Comparison of ENCODE assay signal across 8 cellular contexts in the genomic region with DNA sequence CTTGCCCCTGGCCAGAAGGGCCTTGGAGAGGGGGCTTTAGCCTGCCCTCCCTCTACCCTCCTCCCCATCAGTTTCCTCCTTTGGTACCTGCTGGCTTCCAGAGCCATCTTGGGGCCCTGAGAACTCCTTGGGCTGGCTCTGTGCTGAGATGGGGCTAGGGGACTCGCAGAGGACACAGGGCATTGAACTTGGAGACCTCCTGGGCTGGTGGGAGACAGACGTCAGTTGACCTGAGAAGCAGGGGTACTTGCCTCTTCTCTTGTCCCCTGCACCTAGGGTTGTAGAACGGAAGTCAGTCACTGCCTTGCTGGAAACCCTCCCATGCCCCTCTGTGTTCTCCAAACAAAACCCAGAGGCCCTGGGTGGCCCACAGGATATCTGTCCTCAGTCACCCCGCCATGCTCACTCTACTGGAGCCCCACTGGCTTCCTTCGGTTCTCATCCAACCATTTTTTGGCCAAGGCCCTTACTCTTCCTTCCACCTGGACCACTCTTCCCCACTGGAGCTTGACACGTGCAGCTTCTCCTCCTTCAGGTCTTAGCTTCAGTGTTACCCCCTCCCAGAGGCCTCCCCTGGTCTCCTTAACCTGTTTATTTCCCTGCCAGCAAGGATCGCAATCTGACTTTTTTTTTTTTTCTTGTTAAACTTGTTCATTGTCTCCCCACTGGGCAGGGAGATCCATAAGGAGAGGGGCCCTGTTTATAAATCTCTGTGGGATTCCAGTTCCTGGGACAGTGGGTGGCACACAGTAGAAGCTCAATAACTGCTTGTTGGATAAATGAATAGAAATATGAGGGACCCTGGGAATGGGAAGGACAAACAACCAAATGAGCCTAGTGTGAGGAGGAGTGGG. TPM values are rescaled to one million over a fixed set of nuclear protein-coding genes. Genes with fewer than 3 reads are reported as not detected.
A peak's percentile ranks its signal among the peaks of the same experiment; 100 is the strongest.
DNase-seq lines count a peak whose midpoint lies in the region; ATAC-seq and TF ChIP-seq lines count a peak whose summit lies in the region.

No MANE protein-coding gene starts in this region.

- no peaks in the 10 kb centered on the region for H3K27me3 ChIP-seq in CD4-positive, alpha-beta T cell (ENCODE audit: control insufficient read depth, insufficient read depth, low read length)
- H3K27me3 ChIP-seq in KMS-11 (ENCODE audit: insufficient read depth, low read depth) (no peaks in the 10 kb centered on the region), ascending aorta (no peaks in the 10 kb centered on the region), testis (no peaks in the 10 kb centered on the region)

- H3K9me3 ChIP-seq in CD4-positive, alpha-beta T cell (ENCODE audit: control insufficient read depth, low read length), result no peaks in the 10 kb centered on the region
- H3K9me3 ChIP-seq in ascending aorta, result no peaks in the 10 kb centered on the region
- no peaks in the 10 kb centered on the region for H3K9me3 ChIP-seq in testis

- POLR2A ChIA-PET in CD4-positive, alpha-beta T cell (lab: Charles Lee), result interaction anchor here (0.7 to 2.3 kb wide), 3 partner anchors 28 to 53 kb away, joined by 3 to 10 read pairs (median 4); no protein-coding TSS in a partner anchor

- peak in 2 of 10 experiments; percentile 9 to 19 for DNase-seq in CD4-positive, alpha-beta T cell
- peak; percentile 52 for DNase-seq in GM20000 (ENCODE audit: low spot score)
- DNase-seq in ascending aorta (ENCODE audit: low spot score in 2 of 2), result no peak
- no peak for DNase-seq in lower leg skin (ENCODE audit: low spot score in 2 of 2)
- DNase-seq in testis, result no peak
- DNase-seq in SW480 (ENCODE audit: low spot score), result no peak

- no peaks in the 10 kb centered on the region for H4K20me1 ChIP-seq in KMS-11 (ENCODE audit: insufficient read depth)

- peaks cover 60% of the 10 kb centered on the region for H3K36me3 Mint-ChIP-seq in CD4-positive, alpha-beta T cell (ENCODE audit: low read depth)

- no peaks in the 10 kb centered on the region for H3K9me3 Mint-ChIP-seq in CD4-positive, alpha-beta T cell

- H3K4me1 ChIP-seq in KMS-11 (ENCODE audit: low read depth, poor library complexity, severe bottlenecking), result peaks cover 29% of the 10 kb centered on the region
- peaks cover 0 to 13% of the 10 kb centered on the region in 2 donors for H3K4me1 ChIP-seq in ascending aorta
- peaks cover 11% of the 10 kb centered on the region for H3K4me1 ChIP-seq in testis

- H3K4me2 ChIP-seq in KMS-11, result peak overlapping the region; percentile 80

- H2AFZ ChIP-seq in KMS-11 (ENCODE audit: low read depth), result peak overlapping the region; percentile 60

- H3K4me3 ChIP-seq in KMS-11 (IDR thresholded peaks at IDR 0.05; ENCODE audit: insufficient read depth, low read depth, low read length) (no peak overlapping the region), ascending aorta (peak overlapping the region; percentile 87 to 90), lower leg skin (ENCODE audit: low read depth, poor library complexity, severe bottlenecking) (peak overlapping the region; percentile 89), testis (peak overlapping the region; percentile 88 to 100)

- H3K27ac Mint-ChIP-seq in CD4-positive, alpha-beta T cell, result peak overlapping the region; percentile 91

- H3K4me3 Mint-ChIP-seq in CD4-positive, alpha-beta T cell, result peak overlapping the region; percentile 95

- TF ChIP-seq POLR2A in lower leg skin (IDR thresholded peaks at IDR 0.05), result no peak
- no peak for TF ChIP-seq POLR2A in testis (IDR thresholded peaks at IDR 0.05)

- TF ChIP-seq CTCF in CD4-positive, alpha-beta T cell (IDR thresholded peaks at IDR 0.05), result no peak
- TF ChIP-seq CTCF in GM20000 (IDR thresholded peaks at IDR 0.05; ENCODE audit: extremely low read depth, missing control alignments) (no peak), KMS-11 (conservative IDR thresholded peaks at IDR 0.05; ENCODE audit: low read depth, low read length) (no peak), ascending aorta (IDR thresholded peaks at IDR 0.05) (no peak), lower leg skin (IDR thresholded peaks at IDR 0.05) (no peak), testis (IDR thresholded peaks at IDR 0.05) (no peak)

- intact Hi-C loops in CD4-positive, alpha-beta T cell (cut with DNase I, micrococcal nuclease), result loop anchor here in 1 of 2 experiments (5.0 kb wide), 2 partner anchors 82 to 1693 kb away; partner anchors contain the start of genes SOX12 and STK35
- intact Hi-C loops in ascending aorta (cut with DNase I) (loop anchor here (1.0 to 5.0 kb wide), 4 partner anchors 53 to 423 kb away; partner anchors contain the start of genes CSNK2A1, FAM110A, NRSN2 and TBC1D20), lower leg skin (cut with DNase I; ENCODE audit: low total_unique reads) (no loop called here), testis (cut with DNase I; ENCODE audit: low total_unique reads) (no loop called here)

- H3K9ac ChIP-seq in KMS-11, result peak overlapping the region; percentile 76

- no peaks in the 10 kb centered on the region for H3K36me3 ChIP-seq in KMS-11 (ENCODE audit: insufficient read depth)
- H3K36me3 ChIP-seq in ascending aorta, result peaks cover 3 to 9% of the 10 kb centered on the region in 2 donors
- H3K36me3 ChIP-seq in testis (ENCODE audit: low read depth, missing control alignments), result no peaks in the 10 kb centered on the region

- no peaks in the 10 kb centered on the region for H3K27me3 Mint-ChIP-seq in CD4-positive, alpha-beta T cell

- H3K27ac ChIP-seq in CD4-positive, alpha-beta T cell (ENCODE audit: low read depth, low read length), result peak overlapping the region; percentile 76
- H3K27ac ChIP-seq in KMS-11 (0 out of 2 replicates have a peak overlapping the region, but pooled peaks have one; percentile 55), ascending aorta (peak overlapping the region; percentile 90 to 95), testis (peak overlapping the region; percentile 95 to 96)

- ATAC-seq in CD4-positive, alpha-beta T cell (ENCODE audit: poor library complexity), result peak; percentile 7
- no peak for ATAC-seq in HG02973 (IDR thresholded peaks at IDR 0.05; ENCODE audit: unreplicated experiment)

- CTCF ChIA-PET in CD4-positive, alpha-beta T cell (lab: Charles Lee), result no interaction called here

- peaks cover 10% of the 10 kb centered on the region; the same call in 1 of the 2 replicates for H3K79me2 ChIP-seq in KMS-11 (ENCODE audit: insufficient read depth, low read depth)

- peaks cover 55% of the 10 kb centered on the region for H3K4me1 Mint-ChIP-seq in CD4-positive, alpha-beta T cell (ENCODE audit: low read depth)

- 7 to 8% methylated on average over 5 to 7 of the region's 7 CpGs for WGBS in lower leg skin, 2 donors
- 8 to 13% methylated on average over 7 of the region's 7 CpGs for WGBS in testis, 2 donors

RNA-seq across cellular contexts. Expression of gene RBCK1, which starts 1.0 kb away (rescaled TPM):
- total RNA-seq in CD4-positive, alpha-beta T cell, result 10 to 100 TPM; 53.3 to 57.3 TPM
- 123 TPM for total RNA-seq in ascending aorta
- total RNA-seq in lower leg skin, result 10 to 100 TPM; 65.2 to 90.1 (median 77.1) TPM
- 10 to 100 TPM; 87.2 to 93.7 TPM for total RNA-seq in testis
- polyA plus RNA-seq in testis (ENCODE audit: insufficient read depth, low read depth, low replicate concordance), result 77.8 TPM

RNA-seq across cellular contexts. Expression of gene TRIB3, which starts 28.5 kb away (rescaled TPM):
- total RNA-seq in CD4-positive, alpha-beta T cell, result 1 to 10 TPM; 1.3 to 1.5 TPM
- total RNA-seq in ascending aorta, result not detected
- 10 to 100 TPM; 20.6 to 35.2 (median 27.5) TPM for total RNA-seq in lower leg skin
- 1 to 10 TPM; 2.9 to 3.6 TPM for total RNA-seq in testis
- polyA plus RNA-seq in testis (ENCODE audit: insufficient read depth, low read depth, low replicate concordance), result 2.8 TPM

RNA-seq across cellular contexts. Expression of gene TBC1D20, which starts 53.3 kb away (rescaled TPM):
- total RNA-seq in CD4-positive, alpha-beta T cell, result 10 to 100 TPM; 15.7 to 16.1 TPM
- total RNA-seq in ascending aorta (32.5 TPM), lower leg skin (10 to 100 TPM; 36.5 to 44.8 (median 42.5) TPM), testis (10 to 100 TPM; 45.7 to 52.6 TPM)
- polyA plus RNA-seq in testis (ENCODE audit: insufficient read depth, low read depth, low replicate concordance), result 43.5 TPM

Comparison
In these comparisons a context has a peak if more than half of its experiments do, and no peak if none do; other contexts are left out.
1. RNA of gene TRIB3, which starts 28.5 kb away (total RNA-seq): 20.6 to 35.2 TPM in lower leg skin; 2.9 to 3.6 TPM in testis, 1.3 to 1.5 TPM in CD4-positive, alpha-beta T cell and not detected in ascending aorta (single experiment); every median in the first group is over 4 times any median in the second.
2. Peak in every context shown above with its lines, with median percentiles within 50 percentile points of each other: H3K27ac ChIP-seq.